8 cellular contexts compared by ENCODE assay signal in genomic region chr1:1472046-1472876, GRCh38. TPM values are rescaled to one million over a fixed set of nuclear protein-coding genes. Genes with fewer than 3 reads are reported as not detected.
DNase-seq lines count a peak whose midpoint lies in the region; TF ChIP-seq lines count a peak whose summit lies in the region.
"Not testable (repeated sequence)": the region's sequence is repeated elsewhere in the genome, so short reads cannot be mapped to it uniquely, and the experiment has no call there.

No MANE protein-coding gene starts in this region.

- H3K9me3 ChIP-seq in KOPT-K1 (ENCODE audit: insufficient read depth, low read length, poor library complexity, severe bottlenecking); mammary epithelial cell (replicated peaks; ENCODE audit: insufficient read depth, low read length); left ventricle myocardium inferior (replicated peaks); testis: not testable (repeated sequence)

- H3K27me3 Mint-ChIP-seq in HFFc6 (ENCODE audit: insufficient read depth); nephron (ENCODE audit: low read depth): not testable (repeated sequence)

- not testable (repeated sequence) for DNase-seq in GM06990 (ENCODE audit: extremely low read depth, insufficient read length); HFFc6; mammary epithelial cell; left ventricle myocardium inferior; testis
- peak; percentile 26 for DNase-seq in activated CD4-positive, alpha-beta T cell treated with anti-CD3 and anti-CD28 coated beads for 48 hours

- H3K4me3 Mint-ChIP-seq in HFFc6, result peak overlapping the region; percentile 91
- H3K4me3 Mint-ChIP-seq in nephron, result peak overlapping the region; percentile 80 to 87 (median 86)

- WGBS in mammary epithelial cell (ENCODE audit: low coverage, missing lambda C conversion rate), result 14% methylated on average over 9 of the region's 65 CpGs
- WGBS in testis, 2 donors, result 6 to 10% methylated on average over 9 to 12 of the region's 65 CpGs

- not testable (repeated sequence) for H3K4me1 ChIP-seq in mammary epithelial cell (ENCODE audit: insufficient read depth, low read length)
- H3K4me1 ChIP-seq in left ventricle myocardium inferior (peaks cover 33% of the 10 kb centered on the region), testis (peaks cover 12% of the 10 kb centered on the region)

- BruUV-seq in mammary epithelial cell (replicated peaks; lab: Mats Ljungman, UMichigan), result TSS peak; percentile 28

- peak overlapping the region; percentile 77 for H3K27ac Mint-ChIP-seq in HFFc6
- H3K27ac Mint-ChIP-seq in nephron, result peak overlapping the region in 1 of 3 experiments; percentile 55

- not testable (repeated sequence) for TF ChIP-seq CTCF in GM06990 (IDR thresholded peaks at IDR 0.05; ENCODE audit: insufficient read depth, low read length, poor library complexity, severe bottlenecking); HFFc6 (IDR thresholded peaks at IDR 0.05); mammary epithelial cell (conservative IDR thresholded peaks at IDR 0.05 in 1 of 2, IDR thresholded peaks at IDR 0.05 in 1 of 2; ENCODE audit: extremely low read depth in 1 of 2, insufficient read depth in 1 of 2, low read depth in 1 of 2, low read length in 2 of 2); left ventricle myocardium inferior (IDR thresholded peaks at IDR 0.05; ENCODE audit: borderline replicate concordance); nephron (IDR thresholded peaks at IDR 0.05; ENCODE audit: unreplicated experiment in 3 of 3); testis (IDR thresholded peaks at IDR 0.05)

- not testable (repeated sequence) for H3K9me3 Mint-ChIP-seq in HFFc6, nephron

- peak overlapping the region; percentile 75 for H3K4me2 ChIP-seq in mammary epithelial cell (ENCODE audit: insufficient read depth, low read depth, low read length)

- H2AFZ ChIP-seq in mammary epithelial cell (ENCODE audit: low read depth, low read length), result not testable (repeated sequence)

- not testable (repeated sequence) for H4K20me1 ChIP-seq in mammary epithelial cell (ENCODE audit: insufficient read depth, low read length)

- CTCF ChIA-PET in mammary epithelial cell (lab: Charles Lee; ENCODE audit: low non-redundant PET), result not testable (repeated sequence)

- not testable (repeated sequence) for H3K36me3 ChIP-seq in GM06990 (ENCODE audit: control insufficient read depth, insufficient read depth, low read length); mammary epithelial cell (ENCODE audit: insufficient read depth, low read length); left ventricle myocardium inferior; testis (ENCODE audit: low read depth, missing control alignments)
- peaks cover 22% of the 10 kb centered on the region; the same call in 1 of the 2 replicates for H3K36me3 ChIP-seq in KOPT-K1 (ENCODE audit: insufficient read depth, low read length)

- peaks cover 61% of the 10 kb centered on the region for H3K79me2 ChIP-seq in mammary epithelial cell (ENCODE audit: insufficient read depth, low read length)

- H3K9ac ChIP-seq in mammary epithelial cell (ENCODE audit: insufficient read depth, low read length), result peak overlapping the region; percentile 92

- peaks cover 18% of the 10 kb centered on the region for H3K4me1 Mint-ChIP-seq in HFFc6 (ENCODE audit: low read depth)
- H3K4me1 Mint-ChIP-seq in nephron, result peaks cover 13% of the 10 kb centered on the region

- H3K4me3 ChIP-seq in GM06990 (replicated peaks; ENCODE audit: low read depth, low read length), result peak overlapping the region; percentile 91
- H3K4me3 ChIP-seq in mammary epithelial cell (replicated peaks in 1 of 3; ENCODE audit: insufficient read depth in 1 of 3, low read depth in 2 of 3, low read length in 3 of 3), result peak overlapping the region; percentile 76 to 86 (median 84)
- H3K4me3 ChIP-seq in left ventricle myocardium inferior, result peak overlapping the region; percentile 75
- H3K4me3 ChIP-seq in testis, result peak overlapping the region; percentile 79 to 86

- not testable (repeated sequence) for H3K36me3 Mint-ChIP-seq in HFFc6 (ENCODE audit: low read depth); nephron (ENCODE audit: low read depth)

- dilution Hi-C loops in mammary epithelial cell (cut with HindIII; ENCODE audit: low sequenced_read_pairs), result not testable (repeated sequence)

- in situ Hi-C loops in mammary epithelial cell (cut with MboI; ENCODE audit: low sequenced_read_pairs in 2 of 2), result not testable (repeated sequence)

- intact Hi-C loops in mammary epithelial cell (cut with micrococcal nuclease); left ventricle myocardium inferior (cut with micrococcal nuclease); testis (cut with DNase I; ENCODE audit: low total_unique reads): not testable (repeated sequence)

- H3K27me3 ChIP-seq in GM06990 (replicated peaks; ENCODE audit: control insufficient read depth, insufficient read depth, low read length); mammary epithelial cell (ENCODE audit: insufficient read depth, low read length); left ventricle myocardium inferior (ENCODE audit: low read depth); testis: not testable (repeated sequence)

- H3K27ac ChIP-seq in KOPT-K1 (ENCODE audit: low read depth, low read length, poor library complexity, severe bottlenecking), result peak overlapping the region; percentile 53
- peak overlapping the region; percentile 70 for H3K27ac ChIP-seq in mammary epithelial cell (ENCODE audit: insufficient read depth, low read depth, low read length)
- H3K27ac ChIP-seq in left ventricle myocardium inferior (replicated peaks), result peak overlapping the region; percentile 89
- peak overlapping the region in 1 of 2 donors; percentile 45 for H3K27ac ChIP-seq in testis

- not testable (repeated sequence) for TF ChIP-seq POLR2A in testis (IDR thresholded peaks at IDR 0.05)

RNA-seq across cellular contexts. Expression of gene ATAD3B, which starts 0.7 kb away (rescaled TPM):
- 10 to 100 TPM; 21.0 to 24.8 (median 23.0) TPM for total RNA-seq in HFFc6 (2021; fragmentation: NEBNext Ultra II Directional; extraction: Animal tissue kit (Norgen Biotek cat#: 25700))
- total RNA-seq in mammary epithelial cell (10 to 100 TPM; 13.3 to 61.9 TPM), left ventricle myocardium inferior (8.3 TPM), testis (10 to 100 TPM; 46.3 to 55.6 TPM)
- polyA plus RNA-seq in mammary epithelial cell (22.9 TPM), testis (ENCODE audit: insufficient read depth, low read depth, low replicate concordance) (19.1 TPM)
- 16.9 TPM for polyA minus RNA-seq in mammary epithelial cell

RNA-seq across cellular contexts. Expression of gene ATAD3C, which starts 22.8 kb away (rescaled TPM):
- total RNA-seq in HFFc6 (2021; fragmentation: NEBNext Ultra II Directional; extraction: Animal tissue kit (Norgen Biotek cat#: 25700)), result under 1 TPM in 1 of 6 experiments, not detected in 5; 0.09 TPM
- total RNA-seq in mammary epithelial cell (1 to 10 TPM; 1.8 to 4.6 TPM), left ventricle myocardium inferior (2.8 TPM), testis (1 to 10 TPM; 1.3 to 3.0 TPM)
- polyA plus RNA-seq in mammary epithelial cell (2.6 TPM), testis (ENCODE audit: insufficient read depth, low read depth, low replicate concordance) (1.5 TPM)
- 0.26 TPM for polyA minus RNA-seq in mammary epithelial cell

RNA-seq across cellular contexts. Expression of gene VWA1, which starts 36.8 kb away (rescaled TPM):
- total RNA-seq in HFFc6 (2021; fragmentation: NEBNext Ultra II Directional; extraction: Animal tissue kit (Norgen Biotek cat#: 25700)), result under 1 TPM in 5 of 6 experiments, not detected in 1; 0.12 to 0.33 (median 0.24) TPM
- 10 to 100 TPM; 11.3 to 27.3 TPM for total RNA-seq in mammary epithelial cell
- 4.2 TPM for polyA plus RNA-seq in mammary epithelial cell
- polyA minus RNA-seq in mammary epithelial cell, result 1.2 TPM
- total RNA-seq in left ventricle myocardium inferior, result 13.7 TPM
- total RNA-seq in testis, result 10 to 100 TPM; 64.0 to 90.6 TPM
- polyA plus RNA-seq in testis (ENCODE audit: insufficient read depth, low read depth, low replicate concordance), result 46.6 TPM

RNA-seq across cellular contexts. Expression of gene ATAD3A, which starts 39.7 kb away (rescaled TPM):
- 10 to 100 TPM; 48.7 to 61.5 (median 54.0) TPM for total RNA-seq in HFFc6 (2021; fragmentation: NEBNext Ultra II Directional; extraction: Animal tissue kit (Norgen Biotek cat#: 25700))
- 10 to 100 TPM; 20.7 to 70.2 TPM for total RNA-seq in mammary epithelial cell
- polyA plus RNA-seq in mammary epithelial cell, result 37.0 TPM
- polyA minus RNA-seq in mammary epithelial cell, result 7.8 TPM
- total RNA-seq in left ventricle myocardium inferior, result 19.4 TPM
- total RNA-seq in testis, result 10 to 100 TPM; 35.7 to 37.4 TPM
- polyA plus RNA-seq in testis (ENCODE audit: insufficient read depth, low read depth, low replicate concordance), result 22.0 TPM

RNA-seq across cellular contexts. Expression of gene ANKRD65, which starts 51.2 kb away (rescaled TPM):
- under 1 TPM in 2 of 6 experiments, not detected in 4; 0.14 TPM for total RNA-seq in HFFc6 (2021; fragmentation: NEBNext Ultra II Directional; extraction: Animal tissue kit (Norgen Biotek cat#: 25700))
- total RNA-seq in mammary epithelial cell (1 to 10 TPM; 3.1 to 7.5 TPM), left ventricle myocardium inferior (1.7 TPM), testis (10 to 100 TPM; 10.4 to 14.7 TPM)
- polyA plus RNA-seq in mammary epithelial cell (3.6 TPM), testis (ENCODE audit: insufficient read depth, low read depth, low replicate concordance) (10.0 TPM)
- 9.3 TPM for polyA minus RNA-seq in mammary epithelial cell

Comparison
In these comparisons a context has a peak if more than half of its experiments do, and no peak if none do; other contexts are left out.
1. RNA of gene VWA1, which starts 36.8 kb away (total RNA-seq): 64.0 to 90.6 TPM in testis, 11.3 to 27.3 TPM in mammary epithelial cell and 13.7 TPM in left ventricle myocardium inferior (single experiment); 0.12 to 0.33 TPM in HFFc6; every median in the first group is over 4 times any median in the second.
2. Peak in every context shown above with its lines, with median percentiles within 50 percentile points of each other: H3K4me3 ChIP-seq.